Comparison of ENCODE assay signal across 24 cellular contexts in the genomic region with DNA sequence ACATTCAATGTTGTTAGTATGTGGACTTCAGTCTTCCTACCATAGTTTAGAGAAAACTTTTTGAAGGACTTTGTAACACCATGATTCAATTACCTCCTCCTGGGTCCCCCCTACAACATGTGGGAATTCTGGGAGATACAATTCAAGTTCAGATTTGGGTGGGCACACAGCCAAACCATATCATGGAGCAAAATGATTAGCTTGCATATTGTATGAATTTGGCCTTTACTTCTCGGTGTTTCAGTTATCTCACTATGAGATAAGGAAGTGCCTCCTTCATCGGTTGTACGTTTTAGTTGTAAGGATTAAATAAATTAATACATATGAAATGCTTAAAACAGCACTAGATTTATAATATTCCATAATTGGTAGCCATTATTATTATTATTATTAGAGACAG.
DNase-seq lines count a peak whose midpoint lies in the region; ATAC-seq, FAIRE-seq and TF ChIP-seq lines count a peak whose summit lies in the region.
"Had no signal": no experiment of that assay in that cellular context is flagged by ENCODE, and none has a peak within 500 bp of the region (broad histone marks: within the 10 kb centered on the region; RNA-seq: fewer than 3 reads in every experiment).

No MANE protein-coding gene starts in this region.

- intact Hi-C loops in IMR-90 (cut with micrococcal nuclease) (no loop called here), K562 (cut with micrococcal nuclease) (no loop called here)

- H3K56ac ChIP-seq in IMR-90 (ENCODE audit: extremely low read depth, insufficient read depth, low read length), result no peak overlapping the region

- no peak overlapping the region; the same call in 1 of the 2 replicates for H3K27ac Mint-ChIP-seq in GM23338
- no peak overlapping the region for H3K27ac Mint-ChIP-seq in activated T-cell treated with anti-CD3 and anti-CD28 coated beads, Interleukin-2, amount 50 U/mL, for 24 hours
- H3K27ac Mint-ChIP-seq: CD14-positive monocyte; CD4-positive, alpha-beta memory T cell; CD4-positive, CD25-positive, alpha-beta regulatory T cell; CD8-positive, alpha-beta memory T cell had no signal

- no peak for DNase-seq in A549 (ENCODE audit: low read depth in 1 of 2, low spot score in 1 of 2)
- no peak for DNase-seq in GM23338 (ENCODE audit: low spot score)
- DNase-seq in IMR-90, result no peak
- no peak for DNase-seq in K562 (ENCODE audit: extremely low read depth in 1 of 4, low spot score in 3 of 4)
- DNase-seq in 8988T, result no peak
- no peak for DNase-seq in NCI-H1092 treated with DMSO at 0.1 percent for 48 hours (lab: John Stamatoyannopoulos, UW)
- no peak for DNase-seq in activated T-cell treated with anti-CD3 and anti-CD28 coated beads, Interleukin-2, amount 50 U/mL, for 24 hours
- DNase-seq in DMS53 (lab: John Stamatoyannopoulos, UW), result no peak
- DNase-seq: ACHN; BE2C; C1 segment of cervical spinal cord; CD4-positive, alpha-beta memory T cell; CD4-positive, CD25-positive, alpha-beta regulatory T cell; CD8-positive, alpha-beta memory T cell; COR-L47; DMS 273 treated with DMSO at 0.1 percent for 48 hours; DMS153; DMS79 treated with DMSO at 0.1 percent for 48 hours; GF-D8 had no signal

- no peak overlapping the region for H2BK120ac ChIP-seq in IMR-90 (ENCODE audit: low read depth, low read length)

- in situ Hi-C loops in IMR-90 (cut with MboI; ENCODE audit: low sequenced_read_pairs), result no loop called here
- in situ Hi-C loops in K562 (cut with MboI), result no loop called here

- no peak for TF ChIP-seq CTCF in A549 (IDR thresholded peaks at IDR 0.05)
- TF ChIP-seq CTCF in GM23338 (conservative IDR thresholded peaks at IDR 0.05; ENCODE audit: low read depth in 2 of 2), result no peak
- no peak for TF ChIP-seq CTCF in IMR-90 (conservative IDR thresholded peaks at IDR 0.05; ENCODE audit: low read depth, low read length)
- TF ChIP-seq CTCF in K562 (IDR thresholded peaks at IDR 0.05 in 2 of 3, conservative IDR thresholded peaks at IDR 0.05 in 1 of 3; ENCODE audit: insufficient read depth in 2 of 3, low read depth in 1 of 3, low read length in 3 of 3), result no peak

- TF ChIP-seq EP300 in A549 (IDR thresholded peaks at IDR 0.05), result no peak
- no peak for TF ChIP-seq EP300 in K562 (IDR thresholded peaks at IDR 0.05; ENCODE audit: low read length)

- H3K9ac ChIP-seq in IMR-90 (ENCODE audit: low read depth, low read length), result no peak overlapping the region
- no peak overlapping the region for H3K9ac ChIP-seq in K562 (ENCODE audit: insufficient read depth in 1 of 2, low read depth in 2 of 2, low read length in 2 of 2)
- H3K9ac ChIP-seq: BLaER1 had no signal

- H3F3A ChIP-seq in GM23338 (replicated peaks; ENCODE audit: low read depth), result no peaks in the 10 kb centered on the region

- no peaks in the 10 kb centered on the region for H3K9me3 Mint-ChIP-seq in GM23338
- peaks cover 3% of the 10 kb centered on the region for H3K9me3 Mint-ChIP-seq in activated T-cell treated with anti-CD3 and anti-CD28 coated beads, Interleukin-2, amount 50 U/mL, for 24 hours
- H3K9me3 Mint-ChIP-seq: CD4-positive, CD25-positive, alpha-beta regulatory T cell; CD8-positive, alpha-beta memory T cell had no signal

- no peaks in the 10 kb centered on the region; a peak in 1 of 4 replicates for H3K79me1 ChIP-seq in IMR-90 (ENCODE audit: low read depth in 1 of 2, low read length in 2 of 2)

- no peaks in the 10 kb centered on the region for H3K36me3 ChIP-seq in GM23338 (ENCODE audit: insufficient read depth)
- H3K36me3 ChIP-seq in IMR-90 (ENCODE audit: control insufficient read depth, insufficient read depth, low read length), result no peaks in the 10 kb centered on the region
- no peaks in the 10 kb centered on the region for H3K36me3 ChIP-seq in K562 (ENCODE audit: control insufficient read depth, insufficient read depth, low read length)
- H3K36me3 ChIP-seq: BE2C, BLaER1 had no signal

- no peaks in the 10 kb centered on the region for H3K4me1 ChIP-seq in A549
- H3K4me1 ChIP-seq in GM23338 (ENCODE audit: insufficient read depth), result peaks cover 13% of the 10 kb centered on the region
- H3K4me1 ChIP-seq in IMR-90 (ENCODE audit: control insufficient read depth, insufficient read depth, low read length), result no peaks in the 10 kb centered on the region
- H3K4me1 ChIP-seq in K562 (replicated peaks in 1 of 2; ENCODE audit: control insufficient read depth in 2 of 2, insufficient read depth in 2 of 2, low read length in 2 of 2), result peaks cover 0 to 4% of the 10 kb centered on the region in 2 experiments; a peak in 2 of 5 replicates
- H3K4me1 ChIP-seq: BLaER1 had no signal

- no peak overlapping the region for H3K4me2 ChIP-seq in A549
- no peak overlapping the region for H3K4me2 ChIP-seq in GM23338
- no peak overlapping the region for H3K4me2 ChIP-seq in IMR-90 (ENCODE audit: low read depth, low read length)
- H3K4me2 ChIP-seq in K562 (ENCODE audit: insufficient read depth, low read length), result no peak overlapping the region
- H3K4me2 ChIP-seq: BLaER1 had no signal

- no peak overlapping the region for H3K18ac ChIP-seq in IMR-90 (ENCODE audit: low read depth, low read length)

- H3K9me1 ChIP-seq in IMR-90 (ENCODE audit: insufficient read depth, low read length) (no peaks in the 10 kb centered on the region), K562 (ENCODE audit: control insufficient read depth, insufficient read depth, low read length) (no peaks in the 10 kb centered on the region)

- no TSS peak for BruUV-seq in IMR-90 (replicated peaks; lab: Mats Ljungman, UMichigan)
- no TSS peak for BruUV-seq in K562 (replicated peaks; lab: Mats Ljungman, UMichigan)

- dilution Hi-C loops in IMR-90 (cut with HindIII; ENCODE audit: low sequenced_read_pairs, unreplicated experiment), result no loop called here

- H4K5ac ChIP-seq in IMR-90 (ENCODE audit: low read depth, low read length), result no peak overlapping the region

- no peaks in the 10 kb centered on the region for H3K9me3 ChIP-seq in A549
- H3K9me3 ChIP-seq in IMR-90 (ENCODE audit: control insufficient read depth, insufficient read depth, low read length), result no peaks in the 10 kb centered on the region
- H3K9me3 ChIP-seq in K562 (replicated peaks; ENCODE audit: control insufficient read depth, insufficient read depth, low read depth, low read length), result no peaks in the 10 kb centered on the region
- H3K9me3 ChIP-seq: BE2C, BLaER1 had no signal

- no peak overlapping the region for H3K14ac ChIP-seq in IMR-90 (replicated peaks; ENCODE audit: low read depth, low read length)

- H3K27me3 ChIP-seq in GM23338 (ENCODE audit: insufficient read depth) (no peaks in the 10 kb centered on the region), IMR-90 (ENCODE audit: control insufficient read depth, insufficient read depth, low read length) (no peaks in the 10 kb centered on the region), K562 (ENCODE audit: control insufficient read depth in 2 of 2, insufficient read depth in 2 of 2, low read length in 2 of 2) (no peaks in the 10 kb centered on the region)
- H3K27me3 ChIP-seq: BE2C, BLaER1 had no signal

- H3K4me3 Mint-ChIP-seq in GM23338, result no peak overlapping the region
- H3K4me3 Mint-ChIP-seq in activated T-cell treated with anti-CD3 and anti-CD28 coated beads, Interleukin-2, amount 50 U/mL, for 24 hours, result no peak overlapping the region
- H3K4me3 Mint-ChIP-seq: CD14-positive monocyte; CD4-positive, alpha-beta memory T cell; CD4-positive, CD25-positive, alpha-beta regulatory T cell; CD8-positive, alpha-beta memory T cell had no signal

- 95% methylated on average over 3 of the region's 3 CpGs for WGBS in A549 (ENCODE audit: missing lambda C conversion rate)
- no CpG with 5 or more reads among the region's 3 CpGs for WGBS in IMR-90 (ENCODE audit: extremely low coverage in 2 of 2, insufficient read length in 1 of 2), 2 experiments
- 26% methylated on average over 3 of the region's 3 CpGs for WGBS in K562 (ENCODE audit: insufficient coverage, low coverage, missing lambda C conversion rate)

- H3K27ac ChIP-seq in A549 (no peak overlapping the region), GM23338 (ENCODE audit: low read depth) (0 out of 2 replicates have a peak overlapping the region, but pooled peaks have one; percentile 4), IMR-90 (ENCODE audit: insufficient read depth, low read length) (no peak overlapping the region), K562 (ENCODE audit: extremely low read depth, low read depth, low read length) (no peak overlapping the region)
- H3K27ac ChIP-seq: BLaER1 had no signal

- TF ChIP-seq RAD21 in A549 (conservative IDR thresholded peaks at IDR 0.05 in 1 of 2, IDR thresholded peaks at IDR 0.05 in 1 of 2), result no peak
- TF ChIP-seq RAD21 in IMR-90 (IDR thresholded peaks at IDR 0.05; ENCODE audit: low read length), result no peak
- no peak for TF ChIP-seq RAD21 in K562 (CRISPR knock-in tag; conservative IDR thresholded peaks at IDR 0.05 in 1 of 2, IDR thresholded peaks at IDR 0.05 in 1 of 2)

- no peak overlapping the region for H2BK20ac ChIP-seq in IMR-90 (ENCODE audit: low read depth, low read length)

- CTCF ChIA-PET in A549 (lab: Yijun Ruan, JAX) (interaction anchor here (1.1 to 1.3 kb wide), 3 partner anchors 12 to 131 kb away, joined by 3 read pairs; no protein-coding TSS in a partner anchor), IMR-90 (lab: Yijun Ruan, JAX) (no interaction called here), K562 (lab: Yijun Ruan, JAX; ENCODE audit: low intra/inter-chr PET ratio) (no interaction called here)

- no peaks in the 10 kb centered on the region for H3K36me3 Mint-ChIP-seq in GM23338 (ENCODE audit: low read depth)
- H3K36me3 Mint-ChIP-seq in activated T-cell treated with anti-CD3 and anti-CD28 coated beads, Interleukin-2, amount 50 U/mL, for 24 hours (ENCODE audit: low read depth), result peaks cover 7% of the 10 kb centered on the region

- H2AFZ ChIP-seq in GM23338, result no peak overlapping the region
- H2AFZ ChIP-seq in IMR-90 (replicated peaks; ENCODE audit: low read length, poor library complexity), result no peak overlapping the region
- no peak overlapping the region for H2AFZ ChIP-seq in K562 (ENCODE audit: low read depth, low read length)

- H4K20me1 ChIP-seq in GM23338 (replicated peaks; ENCODE audit: insufficient read depth) (no peaks in the 10 kb centered on the region), IMR-90 (ENCODE audit: insufficient read depth, low read length) (no peaks in the 10 kb centered on the region), K562 (replicated peaks; ENCODE audit: control insufficient read depth, insufficient read depth, low read length) (no peaks in the 10 kb centered on the region)
- H4K20me1 ChIP-seq: BLaER1 had no signal

- no peaks in the 10 kb centered on the region for H3K9me2 ChIP-seq in GM23338 (ENCODE audit: insufficient read depth)

- no peak overlapping the region for H4K8ac ChIP-seq in IMR-90 (ENCODE audit: low read depth in 2 of 2, low read length in 2 of 2)

- FAIRE-seq in A549 (lab: Jason Lieb, UNC) (no peak), K562 (lab: Jason Lieb, UNC) (no peak)
- FAIRE-seq: G401.6, GM12891, GM19239 had no signal

- H3K79me2 ChIP-seq in GM23338 (replicated peaks; ENCODE audit: insufficient read depth), result no peaks in the 10 kb centered on the region
- no peaks in the 10 kb centered on the region for H3K79me2 ChIP-seq in K562 (ENCODE audit: control insufficient read depth, insufficient read depth, low read length)

- H3K4ac ChIP-seq in IMR-90 (ENCODE audit: low read depth, low read length), result no peak overlapping the region

- peaks cover 23% of the 10 kb centered on the region for H3K4me1 Mint-ChIP-seq in GM23338
- H3K4me1 Mint-ChIP-seq in activated T-cell treated with anti-CD3 and anti-CD28 coated beads, Interleukin-2, amount 50 U/mL, for 24 hours (ENCODE audit: low read depth), result peaks cover 11% of the 10 kb centered on the region
- H3K4me1 Mint-ChIP-seq: CD14-positive monocyte; CD8-positive, alpha-beta memory T cell had no signal

- H3K4me3 ChIP-seq in A549, result no peak overlapping the region
- no peak overlapping the region for H3K4me3 ChIP-seq in GM23338
- H3K4me3 ChIP-seq in IMR-90 (ENCODE audit: insufficient read depth, low read depth, low read length), result no peak overlapping the region
- H3K4me3 ChIP-seq in K562, result no peak overlapping the region
- H3K4me3 ChIP-seq: BLaER1 had no signal

- no peak overlapping the region for H2BK5ac ChIP-seq in IMR-90 (ENCODE audit: low read depth, low read length, poor library complexity, severe bottlenecking)

- TF ChIP-seq POLR2A in A549 (IDR thresholded peaks at IDR 0.05; ENCODE audit: low read length) (no peak), IMR-90 (IDR thresholded peaks at IDR 0.05; ENCODE audit: low read depth, low read length) (no peak), K562 (conservative IDR thresholded peaks at IDR 0.05) (no peak)

- H2AK9ac ChIP-seq in IMR-90 (replicated peaks; ENCODE audit: low read depth, low read length, poor library complexity), result no peak overlapping the region

- POLR2A ChIA-PET in A549 (lab: Yijun Ruan, JAX) (no interaction called here), IMR-90 (lab: Charles Lee; ENCODE audit: unreplicated experiment) (no interaction called here), K562 (lab: Yijun Ruan, JAX) (interaction anchor here (0.6 to 1.2 kb wide), 2 partner anchors 12 to 20 kb away, joined by 3 to 4 read pairs; no protein-coding TSS in a partner anchor)

- ATAC-seq in A549 (no peak), GM23338 (no peak), IMR-90 (ENCODE audit: low read depth) (no peak), K562 (no peak)

- H2AK5ac ChIP-seq in IMR-90 (ENCODE audit: low read depth, low read length), result no peak overlapping the region

- H2BK15ac ChIP-seq in IMR-90 (ENCODE audit: low read depth, low read length), result no peak overlapping the region

- no peaks in the 10 kb centered on the region for H3K27me3 Mint-ChIP-seq in GM23338 (ENCODE audit: insufficient read depth, low read depth, poor library complexity)
- no peaks in the 10 kb centered on the region for H3K27me3 Mint-ChIP-seq in activated T-cell treated with anti-CD3 and anti-CD28 coated beads, Interleukin-2, amount 50 U/mL, for 24 hours
- H3K27me3 Mint-ChIP-seq: CD4-positive, alpha-beta memory T cell; CD4-positive, CD25-positive, alpha-beta regulatory T cell; CD8-positive, alpha-beta memory T cell had no signal

- H4K91ac ChIP-seq in IMR-90 (ENCODE audit: insufficient read depth, low read depth, low read length), result no peak overlapping the region

- H3K23ac ChIP-seq in IMR-90 (ENCODE audit: low read depth, low read length), result no peak overlapping the region

Comparison
In these comparisons a context has a peak if more than half of its experiments do, and no peak if none do; other contexts are left out.
1. Of the 35 proteins assayed by ChIP-seq in both K562 and A549: peak only in K562: none; only in A549: none; in both: MAFK; in neither: 34.